8 cellular contexts compared by ENCODE assay signal in genomic region chrX:119943185-119943988, GRCh38. TPM values are rescaled to one million over a fixed set of nuclear protein-coding genes. Genes with fewer than 3 reads are reported as not detected.
DNase-seq lines count a peak whose midpoint lies in the region; ATAC-seq and TF ChIP-seq lines count a peak whose summit lies in the region.

Gene NKAP, minus strand, starts transcription at chrX:119943751. Its CDS starts 146 bp downstream, at chrX:119943605.

- TF ChIP-seq POLR2A in gastroesophageal sphincter (IDR thresholded peaks at IDR 0.05): peak; percentile 28 to 42

- H3K27ac ChIP-seq in gastroesophageal sphincter (peak within 1 kb of the TSS; percentile 88 to 93 (median 89)), neutrophil (peak within 1 kb of the TSS; percentile 94), substantia nigra (ENCODE audit: low read depth, low read length, poor library complexity, severe bottlenecking) (peak within 1 kb of the TSS; percentile 72)

- H3K9me3 Mint-ChIP-seq in HFFc6: no peaks in the 10 kb centered on the region

- peak; percentile 96 for ATAC-seq in gastroesophageal sphincter

- peaks cover 14% of the 10 kb centered on the region for H3K4me1 Mint-ChIP-seq in HFFc6 (ENCODE audit: low read depth)

- 3 to 17% methylated on average over 5 to 21 of the region's 59 CpGs for WGBS in gastroesophageal sphincter (ENCODE audit: low coverage in 1 of 2), 2 donors

- peaks cover 4% of the 10 kb centered on the region; the same call in 1 of the 2 replicates for H3K27me3 Mint-ChIP-seq in HFFc6 (ENCODE audit: insufficient read depth)

- TF ChIP-seq EP300 in gastroesophageal sphincter (IDR thresholded peaks at IDR 0.05): no peak

- peak within 1 kb of the TSS; percentile 95 for H3K27ac Mint-ChIP-seq in HFFc6

- no peaks in the 10 kb centered on the region for H3K27me3 ChIP-seq in GM06990 (replicated peaks; ENCODE audit: control insufficient read depth, insufficient read depth, low read length)
- H3K27me3 ChIP-seq in gastroesophageal sphincter: no peaks in the 10 kb centered on the region
- no peaks in the 10 kb centered on the region for H3K27me3 ChIP-seq in neutrophil

- H3K9me3 ChIP-seq in gastroesophageal sphincter (no peaks in the 10 kb centered on the region), neutrophil (no peaks in the 10 kb centered on the region)

- peak within 1 kb of the TSS; percentile 97 for H3K4me3 Mint-ChIP-seq in HFFc6

- H3K4me3 ChIP-seq in GM06990 (replicated peaks; ENCODE audit: low read depth, low read length) (peak within 1 kb of the TSS; percentile 75), gastroesophageal sphincter (peak within 1 kb of the TSS; percentile 74 to 84), neutrophil (ENCODE audit: low read depth in 1 of 2, low read length in 1 of 2) (peak within 1 kb of the TSS; percentile 69 to 79)

- DNase-seq in GM06990 (ENCODE audit: extremely low read depth, insufficient read length) (peak; percentile 83), HFFc6 (peak; percentile 93), MV-4-11 (lab: John Stamatoyannopoulos, UW) (peak; percentile 88), SK-N-DZ (ENCODE audit: low spot score) (peak; percentile 90), substantia nigra (lab: John Stamatoyannopoulos, UW) (peak; percentile 11 to 79 (median 60))
- peak; percentile 73 for DNase-seq in activated naive CD4-positive, alpha-beta T cell treated with anti-CD3 and anti-CD28 coated beads, Interleukin-2, amount 50 U/mL, for 16 hours

- peaks cover 0 to 29% (median 6%) of the 10 kb centered on the region in 3 donors for H3K4me1 ChIP-seq in gastroesophageal sphincter
- peaks cover 6 to 15% of the 10 kb centered on the region in 2 experiments for H3K4me1 ChIP-seq in neutrophil (ENCODE audit: control insufficient read depth in 1 of 2, insufficient read depth in 1 of 2, low read depth in 1 of 2, low read length in 1 of 2)

- H3K36me3 ChIP-seq in GM06990 (ENCODE audit: control insufficient read depth, insufficient read depth, low read length): no peaks in the 10 kb centered on the region
- no peaks in the 10 kb centered on the region for H3K36me3 ChIP-seq in gastroesophageal sphincter
- no peaks in the 10 kb centered on the region for H3K36me3 ChIP-seq in neutrophil

- TF ChIP-seq CTCF in GM06990 (IDR thresholded peaks at IDR 0.05; ENCODE audit: insufficient read depth, low read length, poor library complexity, severe bottlenecking) (no peak), HFFc6 (IDR thresholded peaks at IDR 0.05) (peak; percentile 36), gastroesophageal sphincter (IDR thresholded peaks at IDR 0.05) (no peak), neutrophil (IDR thresholded peaks at IDR 0.05) (no peak)

- no peaks in the 10 kb centered on the region for H3K36me3 Mint-ChIP-seq in HFFc6 (ENCODE audit: low read depth)

RNA-seq across cellular contexts. Expression of gene NKAP, which starts in this region (rescaled TPM):
- total RNA-seq in HFFc6 (2021; fragmentation: NEBNext Ultra II Directional; extraction: Animal tissue kit (Norgen Biotek cat#: 25700)): 1 to 10 TPM; 5.7 to 7.5 (median 6.7) TPM
- 3.5 and 4.4 TPM in 2 replicates for polyA plus RNA-seq in SK-N-DZ (2014; cell fraction: cytosol; rRNA removed)
- polyA plus RNA-seq in SK-N-DZ (2014; cell fraction: nucleus; rRNA removed): 3.6 and 4.2 TPM in 2 replicates
- 10 to 100 TPM in 1 of 4 donors, 1 to 10 TPM in 3; 5.9 to 12.6 (median 6.3) TPM for total RNA-seq in gastroesophageal sphincter

Comparison
In these comparisons a context has a peak if more than half of its experiments do, and no peak if none do; other contexts are left out.
1. Peak in every context shown above with its lines: DNase-seq, ATAC-seq, H3K4me3 ChIP-seq and H3K27ac ChIP-seq.